ENCODE assay signal across 17 cellular contexts in genomic region chr13:44156294-44156658, GRCh38.
DNase-seq lines count a peak whose midpoint lies in the region; ATAC-seq and TF ChIP-seq lines count a peak whose summit lies in the region.
"Had no signal": no experiment of that assay in that cellular context is flagged by ENCODE, and none has a peak within 500 bp of the region (broad histone marks: within the 10 kb centered on the region; RNA-seq: fewer than 3 reads in every experiment).

No MANE protein-coding gene starts in this region.

- 53 to 74% (median 59%) methylated on average over 4 of the region's 4 CpGs for WGBS in heart left ventricle, 4 donors
- WGBS in esophagus squamous epithelium, 2 donors: 59 to 62% methylated on average over 3 to 4 of the region's 4 CpGs

- H3K9me3 ChIP-seq in heart left ventricle: no peaks in the 10 kb centered on the region
- H3K9me3 ChIP-seq in esophagus squamous epithelium: no peaks in the 10 kb centered on the region
- H3K9me3 ChIP-seq in uterus: no peaks in the 10 kb centered on the region

- ATAC-seq in heart left ventricle (peak in 3 of 4 donors; percentile 4 to 6 (median 6)), omental fat pad (ENCODE audit: low FRiP score) (no peak)
- ATAC-seq: CD8-positive, alpha-beta T cell had no signal

- DNase-seq in heart left ventricle (no peak), cardiac septum (ENCODE audit: low spot score) (no peak), esophagus squamous epithelium (lab: John Stamatoyannopoulos, UW) (no peak), osteocyte (ENCODE audit: extremely low spot score, unreplicated experiment) (peak; percentile 21), uterus (no peak), NCI-H748 (lab: John Stamatoyannopoulos, UW; ENCODE audit: unreplicated experiment) (no peak), omental fat pad (ENCODE audit: low spot score) (no peak)
- DNase-seq in activated CD4-positive, CD25-positive, alpha-beta regulatory T cell treated with anti-CD3 and anti-CD28 coated beads, Interleukin-2, amount 50 U/mL, for 72 hours: no peak
- DNase-seq: activated CD4-positive, alpha-beta T cell treated with anti-CD3 and anti-CD28 coated beads for 48 hours; CD8-positive, alpha-beta T cell; EL; NCI-H1092; NCI-H226; SIG-M5; stimulated activated naive B cell treated with anti-CD40 and anti-IgM and Interleukin-4, amounts not matched to agents 10 μg/mL and 1 μg/mL and 100 μg/mL, for 72 hours had no signal

- no peak for TF ChIP-seq POLR2A in heart left ventricle (IDR thresholded peaks at IDR 0.05)
- TF ChIP-seq POLR2A in esophagus squamous epithelium (IDR thresholded peaks at IDR 0.05): no peak
- TF ChIP-seq POLR2A in uterus (IDR thresholded peaks at IDR 0.05): no peak

- TF ChIP-seq CTCF in heart left ventricle (IDR thresholded peaks at IDR 0.05) (no peak), esophagus squamous epithelium (IDR thresholded peaks at IDR 0.05) (no peak), osteocyte (IDR thresholded peaks at IDR 0.05) (no peak), uterus (IDR thresholded peaks at IDR 0.05) (no peak), omental fat pad (IDR thresholded peaks at IDR 0.05) (no peak)

- peak overlapping the region in 8 of 12 donors; percentile 16 to 46 (median 26) for H3K4me3 ChIP-seq in heart left ventricle
- peak overlapping the region in 1 of 4 donors; percentile 12 for H3K4me3 ChIP-seq in esophagus squamous epithelium
- H3K4me3 ChIP-seq in uterus: peak overlapping the region in 1 of 2 donors; percentile 13

- H3K4me3 Mint-ChIP-seq in osteocyte (ENCODE audit: unreplicated experiment): no peak overlapping the region
- H3K4me3 Mint-ChIP-seq: activated naive CD8-positive, alpha-beta T cell; CD8-positive, alpha-beta T cell; stimulated activated naive B cell treated with anti-CD40 and anti-IgM and Interleukin-4, amounts not matched to agents 10 μg/mL and 1 μg/mL and 100 μg/mL, for 72 hours; T-helper 2 cell treated with Interferon-gamma antibody and Interleukin-4, amounts not matched to agents 5 μg/mL and 100 μg/mL, for 36 hours had no signal

- H3K27me3 ChIP-seq in heart left ventricle (no peaks in the 10 kb centered on the region), esophagus squamous epithelium (no peaks in the 10 kb centered on the region), uterus (no peaks in the 10 kb centered on the region)

- H3K4me1 ChIP-seq in heart left ventricle: peaks cover 0 to 41% (median 10%) of the 10 kb centered on the region in 12 donors
- H3K4me1 ChIP-seq in esophagus squamous epithelium: peaks cover 18 to 55% (median 33%) of the 10 kb centered on the region in 3 donors
- peaks cover 4 to 9% of the 10 kb centered on the region in 2 donors for H3K4me1 ChIP-seq in uterus

- peaks cover 24% of the 10 kb centered on the region for H3K4me1 Mint-ChIP-seq in osteocyte (ENCODE audit: unreplicated experiment)

- H3K9me3 Mint-ChIP-seq in osteocyte (ENCODE audit: unreplicated experiment): no peaks in the 10 kb centered on the region
- H3K9me3 Mint-ChIP-seq: CD8-positive, alpha-beta T cell; stimulated activated naive B cell treated with anti-CD40 and anti-IgM and Interleukin-4, amounts not matched to agents 10 μg/mL and 1 μg/mL and 100 μg/mL, for 72 hours; T-helper 2 cell treated with Interferon-gamma antibody and Interleukin-4, amounts not matched to agents 5 μg/mL and 100 μg/mL, for 36 hours had no signal

- intact Hi-C loops in heart left ventricle (cut with DNase I): no loop called here
- intact Hi-C loops in cardiac septum (cut with DNase I): no loop called here
- intact Hi-C loops in esophagus squamous epithelium (cut with DNase I): no loop called here
- intact Hi-C loops in uterus (cut with DNase I; ENCODE audit: low total_unique reads): no loop called here

- peak overlapping the region in 9 of 12 donors; percentile 53 to 81 (median 68) for H3K27ac ChIP-seq in heart left ventricle
- H3K27ac ChIP-seq in esophagus squamous epithelium: peak overlapping the region in 3 of 4 donors; percentile 59 to 86 (median 65)
- peak overlapping the region; percentile 70 to 74 for H3K27ac ChIP-seq in uterus

- H3K27me3 Mint-ChIP-seq in osteocyte (ENCODE audit: unreplicated experiment): no peaks in the 10 kb centered on the region

- H3K36me3 ChIP-seq in heart left ventricle (no peaks in the 10 kb centered on the region), esophagus squamous epithelium (no peaks in the 10 kb centered on the region), uterus (no peaks in the 10 kb centered on the region)

- H3K36me3 Mint-ChIP-seq in osteocyte (ENCODE audit: unreplicated experiment): no peaks in the 10 kb centered on the region
- H3K36me3 Mint-ChIP-seq: CD8-positive, alpha-beta T cell; stimulated activated naive B cell treated with anti-CD40 and anti-IgM and Interleukin-4, amounts not matched to agents 10 μg/mL and 1 μg/mL and 100 μg/mL, for 72 hours had no signal

- no peak overlapping the region for H3K27ac Mint-ChIP-seq in osteocyte (ENCODE audit: unreplicated experiment)
- H3K27ac Mint-ChIP-seq: activated naive CD8-positive, alpha-beta T cell; CD8-positive, alpha-beta T cell; stimulated activated naive B cell treated with anti-CD40 and anti-IgM and Interleukin-4, amounts not matched to agents 10 μg/mL and 1 μg/mL and 100 μg/mL, for 72 hours; T-helper 2 cell treated with Interferon-gamma antibody and Interleukin-4, amounts not matched to agents 5 μg/mL and 100 μg/mL, for 36 hours had no signal
